Comparison of ENCODE assay signal across 23 cellular contexts in the genomic region with DNA sequence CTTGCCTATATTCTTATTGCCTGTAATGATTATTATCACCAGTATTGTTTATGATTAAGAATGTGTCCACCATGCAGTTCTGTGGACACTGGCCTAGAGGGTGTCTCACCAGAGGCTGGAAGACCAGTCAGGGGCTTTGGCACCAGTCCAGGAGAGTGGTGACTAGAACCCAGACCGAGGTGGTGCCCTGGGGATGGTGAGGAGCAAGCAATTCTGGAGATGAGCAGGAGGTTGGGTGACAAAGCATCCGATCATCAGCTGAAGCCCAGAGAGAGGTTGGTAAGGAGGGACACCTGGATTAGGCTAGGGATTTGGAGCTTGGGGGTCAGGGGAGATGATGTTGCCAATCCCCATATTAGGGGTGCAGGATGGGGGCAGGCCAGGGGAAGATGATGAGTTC.
"Had no signal": no experiment of that assay in that cellular context is flagged by ENCODE, and none has a peak within 500 bp of the region (broad histone marks: within the 10 kb centered on the region; RNA-seq: fewer than 3 reads in every experiment).

No MANE protein-coding gene starts in this region.

- ATAC-seq: HepG2 had no signal

- DNase-seq: IMR-90, Karpas-422, KG1, MG63, NCI-H1092, NCI-H1105 treated with DMSO at 0.1 percent for 48 hours, NCI-H1417 treated with DMSO at 0.1 percent for 48 hours, NCI-H146, NCI-H1694 treated with DMSO at 0.1 percent for 48 hours, NCI-H1930, NCI-H2081, NCI-H2107, NCI-H2227 treated with DMSO at 0.1 percent for 48 hours, NCI-H446, NCI-H510A, NCI-H69, NCI-H774, Right ventricle myocardium superior, RPMI8226, SIG-M5 had no signal

- H3K4me3 ChIP-seq: MG63, SJSA1, SK-N-MC had no signal

- H3K27ac ChIP-seq: SJSA1, SK-N-MC had no signal
